Comparison of ENCODE assay signal across 16 cellular contexts in genomic region chr1:120937392-120938070, GRCh38. TPM values are rescaled to one million over a fixed set of nuclear protein-coding genes. Genes with fewer than 3 reads are reported as not detected.
"Had no signal": no experiment of that assay in that cellular context is flagged by ENCODE, and none has a peak within 500 bp of the region (broad histone marks: within the 10 kb centered on the region; RNA-seq: fewer than 3 reads in every experiment).

No MANE protein-coding gene starts in this region.

RNA-seq across cellular contexts. Expression of gene PPIAL4A, which starts 48.0 kb away (rescaled TPM):
- total RNA-seq: activated naive CD4-positive, alpha-beta T cell treated with anti-CD3 and anti-CD28 coated beads, Interleukin-2, amount 50 U/mL, for 72 hours; ascending aorta; cardiac muscle cell; chondrocyte; endothelial cell of umbilical vein; kidney; left colon; liver; mammary epithelial cell; neural crest cell; occipital lobe; psoas muscle; sigmoid colon; T-helper 1 cell treated with Interleukin-12 subunit alpha and Interleukin-12 subunit beta and Interleukin-4 antibody, amounts not matched to agents 30 ng/mL and 1 ng/mL, for 36 hours; temporal lobe; transverse colon had no signal
